8 cellular contexts compared by ENCODE assay signal in genomic region chr2:235493402-235493774, GRCh38. TPM values are rescaled to one million over a fixed set of nuclear protein-coding genes. Genes with fewer than 3 reads are reported as not detected.
DNase-seq lines count a peak whose midpoint lies in the region; ATAC-seq and TF ChIP-seq lines count a peak whose summit lies in the region.

No MANE protein-coding gene starts in this region.

- H3K27ac ChIP-seq in Peyer's patch (peak overlapping the region; percentile 46 to 91 (median 75)), esophagus squamous epithelium (peak overlapping the region; percentile 54 to 93 (median 87))

- no peak for TF ChIP-seq POLR2A in Peyer's patch (IDR thresholded peaks at IDR 0.05)
- TF ChIP-seq POLR2A in esophagus squamous epithelium (IDR thresholded peaks at IDR 0.05): no peak

- peak overlapping the region; percentile 89 for H3K9ac ChIP-seq in ES-I3 (ENCODE audit: low read depth, low read length)

- H3K4me3 ChIP-seq in Peyer's patch (peak overlapping the region; percentile 39 to 94 (median 50)), esophagus squamous epithelium (peak overlapping the region; percentile 57 to 84 (median 74))

- no peak for TF ChIP-seq CTCF in Peyer's patch (IDR thresholded peaks at IDR 0.05)
- peak in 1 of 6 experiments; percentile 11 for TF ChIP-seq CTCF in esophagus squamous epithelium (IDR thresholded peaks at IDR 0.05)
- no peak for TF ChIP-seq CTCF in neural crest cell (conservative IDR thresholded peaks at IDR 0.05)

- H3K36me3 Mint-ChIP-seq in neural crest cell (ENCODE audit: low read depth): no peaks in the 10 kb centered on the region

- H3K4me3 Mint-ChIP-seq in neural crest cell: peak overlapping the region; percentile 96

- ATAC-seq in GM19467 (IDR thresholded peaks at IDR 0.05; ENCODE audit: unreplicated experiment) (no peak), GM19351 (IDR thresholded peaks at IDR 0.05; ENCODE audit: unreplicated experiment) (no peak)

- WGBS in esophagus squamous epithelium, 2 donors: 30 to 43% methylated on average over 3 of the region's 33 CpGs

- H3K4me1 Mint-ChIP-seq in neural crest cell: peaks cover 39% of the 10 kb centered on the region

- no peaks in the 10 kb centered on the region for H3K9me3 Mint-ChIP-seq in neural crest cell

- H3K27me3 ChIP-seq in Peyer's patch (no peaks in the 10 kb centered on the region), esophagus squamous epithelium (peaks cover 0 to 5% (median 0%) of the 10 kb centered on the region in 4 donors)

- intact Hi-C loops in esophagus squamous epithelium (cut with DNase I): no loop called here

- H3K4me1 ChIP-seq in ES-I3 (ENCODE audit: insufficient read depth, low read length) (peaks cover 12% of the 10 kb centered on the region), Peyer's patch (peaks cover 0 to 29% (median 2%) of the 10 kb centered on the region in 4 donors), esophagus squamous epithelium (peaks cover 8 to 36% (median 16%) of the 10 kb centered on the region in 3 donors)

- H3K27ac Mint-ChIP-seq in neural crest cell (ENCODE audit: unreplicated experiment): peak overlapping the region; percentile 97

- no peaks in the 10 kb centered on the region for H3K27me3 Mint-ChIP-seq in neural crest cell (ENCODE audit: low read depth)

- no peaks in the 10 kb centered on the region for H3K9me3 ChIP-seq in ES-I3 (ENCODE audit: control insufficient read depth, insufficient read depth, low read length)
- H3K9me3 ChIP-seq in Peyer's patch: no peaks in the 10 kb centered on the region
- H3K9me3 ChIP-seq in esophagus squamous epithelium: no peaks in the 10 kb centered on the region

- DNase-seq in Peyer's patch (no peak), esophagus squamous epithelium (lab: John Stamatoyannopoulos, UW) (no peak), neural crest cell (ENCODE audit: low read depth, low spot score) (no peak), AG08395 (ENCODE audit: low spot score) (no peak)
- no peak for DNase-seq in activated CD8-positive, alpha-beta memory T cell treated with anti-CD3 and anti-CD28 coated beads for 24 hours

- no peaks in the 10 kb centered on the region for H3K36me3 ChIP-seq in ES-I3 (ENCODE audit: insufficient read depth, low read length)
- H3K36me3 ChIP-seq in Peyer's patch: no peaks in the 10 kb centered on the region
- no peaks in the 10 kb centered on the region for H3K36me3 ChIP-seq in esophagus squamous epithelium

RNA-seq across cellular contexts. Expression of gene AGAP1, which starts 0.5 kb away (rescaled TPM):
- total RNA-seq in Peyer's patch: 10 to 100 TPM; 55.7 to 79.1 (median 66.9) TPM
- 10 to 100 TPM in 3 of 4 donors, 1 to 10 TPM in 1; 7.2 to 19.6 (median 15.2) TPM for total RNA-seq in esophagus squamous epithelium
- 54.7 and 57.7 TPM in 2 replicates for total RNA-seq in neural crest cell
